ENCODE assay signal across 21 cellular contexts in genomic region chr9:108854641-108855528, GRCh38. TPM values are rescaled to one million over a fixed set of nuclear protein-coding genes. Genes with fewer than 3 reads are reported as not detected.
"Had no signal": no experiment of that assay in that cellular context is flagged by ENCODE, and none has a peak within 500 bp of the region (broad histone marks: within the 10 kb centered on the region; RNA-seq: fewer than 3 reads in every experiment).

No MANE protein-coding gene starts in this region.

- H3K27me3 ChIP-seq: body of pancreas, esophagus squamous epithelium, transverse colon, vagina had no signal

- H3K36me3 ChIP-seq: esophagus squamous epithelium, left lung, transverse colon, vagina had no signal

- H3K27ac ChIP-seq: body of pancreas, esophagus squamous epithelium, left lung, transverse colon, vagina had no signal

- ATAC-seq: activated CD4-positive, alpha-beta T cell treated with anti-CD3 and anti-CD28 coated beads for 36 hours; activated CD8-positive, alpha-beta T cell treated with anti-CD3 and anti-CD28 coated beads for 36 hours; activated naive CD4-positive, alpha-beta T cell treated with anti-CD3 and anti-CD28 coated beads, Interleukin-2, amount 50 U/mL, for 72 hours; body of pancreas; left lung; natural killer cell had no signal

- H3K9me3 ChIP-seq: body of pancreas, esophagus squamous epithelium, left lung, transverse colon, vagina had no signal

- H3K4me3 ChIP-seq: body of pancreas, esophagus squamous epithelium, left lung, transverse colon, vagina had no signal

- DNase-seq: activated CD4-positive, alpha-beta T cell treated with anti-CD3 and anti-CD28 coated beads for 36 hours; activated CD8-positive, alpha-beta T cell treated with anti-CD3 and anti-CD28 coated beads for 36 hours; activated effector memory CD4-positive, alpha-beta T cell treated with anti-CD3 and anti-CD28 coated beads, Interleukin-2, amount 50 U/mL, for 16 hours; activated T-cell treated with anti-CD3 and anti-CD28 coated beads, Interleukin-2, amount 50 U/mL, for 48 hours; body of pancreas; central memory CD4-positive, alpha-beta T cell; cortex of kidney; effector CD4-positive, alpha-beta T cell; esophagus squamous epithelium; kidney; natural killer cell; retina; small intestine; stimulated activated CD4-positive, alpha-beta T cell treated with anti-CD3 and anti-CD28 coated beads, Interleukin-4, amount 100 ng/mL, for 24 hours; stimulated activated naive CD4-positive, alpha-beta T cell treated with Interleukin-2 at 50 U/mL for 16 hours; transverse colon had no signal

- H3K4me1 ChIP-seq: body of pancreas, left lung, transverse colon, vagina had no signal

RNA-seq across cellular contexts. Expression of gene ACTL7B, which starts 0.9 kb away (rescaled TPM):
- total RNA-seq: activated CD4-positive, alpha-beta T cell treated with anti-CD3 and anti-CD28 coated beads for 36 hours; activated CD8-positive, alpha-beta T cell treated with anti-CD3 and anti-CD28 coated beads for 36 hours; esophagus squamous epithelium; fibroblast of villous mesenchyme; kidney; left lung; mucosa of gallbladder; transverse colon; vagina had no signal
- polyA plus RNA-seq: small intestine had no signal

RNA-seq across cellular contexts. Expression of gene ACTL7A, which starts 7.2 kb away (rescaled TPM):
- total RNA-seq: activated CD4-positive, alpha-beta T cell treated with anti-CD3 and anti-CD28 coated beads for 36 hours; activated CD8-positive, alpha-beta T cell treated with anti-CD3 and anti-CD28 coated beads for 36 hours; activated naive CD4-positive, alpha-beta T cell treated with anti-CD3 and anti-CD28 coated beads, Interleukin-2, amount 50 U/mL, for 72 hours; body of pancreas; esophagus squamous epithelium; fibroblast of villous mesenchyme; kidney; left lung; mucosa of gallbladder; natural killer cell; transverse colon; vagina had no signal
- polyA plus RNA-seq: small intestine had no signal
